In the genomic region with DNA sequence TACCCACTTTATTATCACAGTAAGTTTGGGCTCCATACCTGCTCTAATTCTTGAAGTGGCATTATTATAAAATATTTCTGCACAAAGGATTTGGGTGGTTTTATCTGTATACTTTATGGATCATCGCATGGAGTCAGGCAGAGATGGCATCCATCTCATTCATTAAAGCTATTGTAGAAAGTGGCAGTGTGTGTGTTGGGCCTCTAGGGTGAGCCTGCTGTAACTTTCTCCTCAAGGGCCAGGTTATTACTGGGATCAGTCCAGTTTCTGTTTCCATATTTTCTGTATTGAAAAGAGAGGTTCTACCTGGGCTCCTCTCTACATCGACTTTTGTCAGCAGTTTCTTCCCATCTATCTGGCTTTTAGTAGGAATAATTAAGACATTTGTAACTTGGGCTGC, we compare ENCODE assay signal across 14 cellular contexts.
DNase-seq lines count a peak whose midpoint lies in the region; TF ChIP-seq lines count a peak whose summit lies in the region.
"Had no signal": no experiment of that assay in that cellular context is flagged by ENCODE, and none has a peak within 500 bp of the region (broad histone marks: within the 10 kb centered on the region; RNA-seq: fewer than 3 reads in every experiment).

No MANE protein-coding gene starts in this region.

- no peak for TF ChIP-seq POLR2A in lower leg skin (IDR thresholded peaks at IDR 0.05)

- no peak overlapping the region for H4K91ac ChIP-seq in H9 (ENCODE audit: insufficient read length, low read depth, low read length)

- H3K9me3 Mint-ChIP-seq in H9, result no peaks in the 10 kb centered on the region
- no peaks in the 10 kb centered on the region for H3K9me3 Mint-ChIP-seq in neural progenitor cell
- peaks cover 3 to 34% (median 6%) of the 10 kb centered on the region in 5 donors for H3K9me3 Mint-ChIP-seq in CD8-positive, alpha-beta memory T cell

- H3K79me1 ChIP-seq in H9 (ENCODE audit: insufficient read depth, low read depth, low read length, poor library complexity, severe bottlenecking), result no peaks in the 10 kb centered on the region

- DNase-seq in BE2C (no peak), H9 (no peak), OCI-M1 (lab: John Stamatoyannopoulos, UW) (peak; percentile 7), neural progenitor cell (ENCODE audit: low spot score) (no peak), lower leg skin (ENCODE audit: low spot score in 2 of 2) (no peak)
- DNase-seq in CD8-positive, alpha-beta memory T cell, result no peak
- DNase-seq: C1 segment of cervical spinal cord; Caco-2; CD4-positive, CD25-positive, alpha-beta regulatory T cell; DMS79; GDM1; GOT3 had no signal

- H3K36me3 Mint-ChIP-seq in H9 (ENCODE audit: insufficient read depth in 1 of 3, low read depth in 3 of 3) (no peaks in the 10 kb centered on the region), neural progenitor cell (no peaks in the 10 kb centered on the region)
- H3K36me3 Mint-ChIP-seq in CD8-positive, alpha-beta memory T cell, result no peaks in the 10 kb centered on the region
- H3K36me3 Mint-ChIP-seq: CD4-positive, CD25-positive, alpha-beta regulatory T cell had no signal

- no peak overlapping the region for H2BK5ac ChIP-seq in H9 (ENCODE audit: insufficient read length, low read length)

- H4K8ac ChIP-seq in H9 (replicated peaks; ENCODE audit: insufficient read length, low read depth, low read length), result no peak overlapping the region

- H2BK12ac ChIP-seq in H9 (ENCODE audit: insufficient read length, low read depth, low read length), result no peak overlapping the region

- H3K23me2 ChIP-seq in H9 (ENCODE audit: insufficient read length, low read depth, low read length, poor library complexity, severe bottlenecking), result no peaks in the 10 kb centered on the region

- no peaks in the 10 kb centered on the region for H3K4me1 Mint-ChIP-seq in H9
- H3K4me1 Mint-ChIP-seq in neural progenitor cell, result no peaks in the 10 kb centered on the region
- H3K4me1 Mint-ChIP-seq in CD8-positive, alpha-beta memory T cell, result no peaks in the 10 kb centered on the region
- H3K4me1 Mint-ChIP-seq: B cell; CD4-positive, CD25-positive, alpha-beta regulatory T cell had no signal

- H3K4me3 Mint-ChIP-seq in H9 (no peak overlapping the region), neural progenitor cell (no peak overlapping the region)
- no peak overlapping the region for H3K4me3 Mint-ChIP-seq in CD8-positive, alpha-beta memory T cell
- H3K4me3 Mint-ChIP-seq: B cell; CD4-positive, CD25-positive, alpha-beta regulatory T cell had no signal

- CTCF ChIA-PET in CD8-positive, alpha-beta memory T cell (lab: Charles Lee), result no interaction called here

- H3K36me3 ChIP-seq in BE2C, result no peaks in the 10 kb centered on the region
- H3K36me3 ChIP-seq in neural progenitor cell, result no peaks in the 10 kb centered on the region
- no peaks in the 10 kb centered on the region for H3K36me3 ChIP-seq in CD8-positive, alpha-beta memory T cell (ENCODE audit: insufficient read depth, low read length)
- H3K36me3 ChIP-seq: HAP-1 had no signal

- H3T11ph ChIP-seq in H9 (ENCODE audit: low read length), result no peak overlapping the region

- H3K4me2 ChIP-seq in H9 (ENCODE audit: insufficient read depth, insufficient read length, low read length) (no peak overlapping the region), neural progenitor cell (no peak overlapping the region)

- H2BK20ac ChIP-seq in H9 (ENCODE audit: low read depth, low read length, poor library complexity, severe bottlenecking), result no peak overlapping the region

- POLR2A ChIA-PET in CD8-positive, alpha-beta memory T cell (lab: Charles Lee), result no interaction called here

- no peak overlapping the region for H3K18ac ChIP-seq in H9 (ENCODE audit: insufficient read length, low read depth, low read length)

- H2AFZ ChIP-seq in H9 (ENCODE audit: low read length) (no peak overlapping the region), neural progenitor cell (replicated peaks) (peak overlapping the region; percentile 26)

- no CpG with 5 or more reads among the region's 2 CpGs for WGBS in H9 (ENCODE audit: extremely low coverage, insufficient read length, low lambda C conversion rate)
- 92 to 97% methylated on average over 2 of the region's 2 CpGs for WGBS in lower leg skin, 2 donors

- H3K9ac ChIP-seq in H9 (ENCODE audit: extremely low read depth, insufficient read length, low read length) (no peak overlapping the region), neural progenitor cell (no peak overlapping the region)

- intact Hi-C loops in lower leg skin (cut with DNase I; ENCODE audit: low total_unique reads), result no loop called here

- no peak overlapping the region for H2BK15ac ChIP-seq in H9 (ENCODE audit: low read depth, low read length)

- H3K23ac ChIP-seq in H9 (ENCODE audit: insufficient read length, low read depth, low read length), result no peak overlapping the region

- H3K4me1 ChIP-seq in BE2C, result peaks cover 5% of the 10 kb centered on the region; the same call in 1 of the 2 replicates
- no peaks in the 10 kb centered on the region for H3K4me1 ChIP-seq in H9 (ENCODE audit: insufficient read depth, low read length)
- no peaks in the 10 kb centered on the region for H3K4me1 ChIP-seq in neural progenitor cell
- H3K4me1 ChIP-seq in CD8-positive, alpha-beta memory T cell (ENCODE audit: insufficient read depth, low read length), result no peaks in the 10 kb centered on the region
- H3K4me1 ChIP-seq: Caco-2, HAP-1 had no signal

- H3K27ac Mint-ChIP-seq in H9, result no peak overlapping the region
- no peak overlapping the region for H3K27ac Mint-ChIP-seq in neural progenitor cell
- no peak overlapping the region for H3K27ac Mint-ChIP-seq in CD8-positive, alpha-beta memory T cell
- H3K27ac Mint-ChIP-seq: B cell; CD4-positive, CD25-positive, alpha-beta regulatory T cell had no signal

- H3K79me2 ChIP-seq in H9 (ENCODE audit: insufficient read depth, low read length), result no peaks in the 10 kb centered on the region
- no peaks in the 10 kb centered on the region for H3K79me2 ChIP-seq in neural progenitor cell (ENCODE audit: low read depth)

- H3K27me3 Mint-ChIP-seq in H9 (ENCODE audit: low read depth), result no peaks in the 10 kb centered on the region
- H3K27me3 Mint-ChIP-seq in neural progenitor cell (ENCODE audit: insufficient read depth, low read depth), result no peaks in the 10 kb centered on the region
- no peaks in the 10 kb centered on the region for H3K27me3 Mint-ChIP-seq in CD8-positive, alpha-beta memory T cell
- H3K27me3 Mint-ChIP-seq: B cell; CD4-positive, CD25-positive, alpha-beta regulatory T cell had no signal

- peak; percentile 26 for TF ChIP-seq CTCF in BE2C (IDR thresholded peaks at IDR 0.05; ENCODE audit: low read depth, low read length)
- TF ChIP-seq CTCF in H9 (conservative IDR thresholded peaks at IDR 0.05), result peak; percentile 30; the same call in 1 of the 3 replicates
- no peak for TF ChIP-seq CTCF in neural progenitor cell (IDR thresholded peaks at IDR 0.05)
- no peak for TF ChIP-seq CTCF in lower leg skin (IDR thresholded peaks at IDR 0.05)

- H3K56ac ChIP-seq in H9 (ENCODE audit: insufficient read length, low read depth, low read length), result no peak overlapping the region

- no peak overlapping the region for H3K4ac ChIP-seq in H9 (ENCODE audit: low read depth, low read length)

- H2AK5ac ChIP-seq in H9 (ENCODE audit: insufficient read length, low read length), result no peak overlapping the region

- H3K9me3 ChIP-seq in BE2C (no peaks in the 10 kb centered on the region), H9 (ENCODE audit: control insufficient read depth, low read depth, low read length) (no peaks in the 10 kb centered on the region), neural progenitor cell (ENCODE audit: low read depth) (no peaks in the 10 kb centered on the region)
- no peaks in the 10 kb centered on the region for H3K9me3 ChIP-seq in CD8-positive, alpha-beta memory T cell (ENCODE audit: low read length)
- H3K9me3 ChIP-seq: Caco-2, HAP-1 had no signal

- H3K27me3 ChIP-seq in BE2C (no peaks in the 10 kb centered on the region), H9 (ENCODE audit: insufficient read depth, low read length) (no peaks in the 10 kb centered on the region), neural progenitor cell (no peaks in the 10 kb centered on the region)
- no peaks in the 10 kb centered on the region for H3K27me3 ChIP-seq in CD8-positive, alpha-beta memory T cell (ENCODE audit: insufficient read depth, low read length, poor library complexity, severe bottlenecking)

- no peak overlapping the region for H4K5ac ChIP-seq in H9 (ENCODE audit: insufficient read length, low read depth, low read length)

- H4K20me1 ChIP-seq in H9 (ENCODE audit: control insufficient read depth, insufficient read depth, insufficient read length) (no peaks in the 10 kb centered on the region), neural progenitor cell (ENCODE audit: low read depth) (no peaks in the 10 kb centered on the region)

- no peak overlapping the region for H3K4me3 ChIP-seq in BE2C (ENCODE audit: low read depth, low read length)
- H3K4me3 ChIP-seq in neural progenitor cell, result no peak overlapping the region
- no peak overlapping the region for H3K4me3 ChIP-seq in CD8-positive, alpha-beta memory T cell (ENCODE audit: low read length)
- H3K4me3 ChIP-seq in lower leg skin (ENCODE audit: low read depth, poor library complexity, severe bottlenecking), result no peak overlapping the region
- H3K4me3 ChIP-seq: HAP-1 had no signal

- no peak overlapping the region for H3K27ac ChIP-seq in H9 (ENCODE audit: insufficient read length, low read depth, low read length)
- no peak overlapping the region for H3K27ac ChIP-seq in neural progenitor cell
- no peak overlapping the region for H3K27ac ChIP-seq in CD8-positive, alpha-beta memory T cell (ENCODE audit: low read depth, low read length)

- H3K14ac ChIP-seq in H9 (ENCODE audit: insufficient read depth, low read length), result no peak overlapping the region

- no peaks in the 10 kb centered on the region for H3F3A ChIP-seq in neural progenitor cell (ENCODE audit: low read depth)

- H2BK120ac ChIP-seq in H9 (ENCODE audit: low read depth, low read length, poor library complexity, severe bottlenecking), result no peak overlapping the region

Comparison
In these comparisons a context has a peak if more than half of its experiments do, and no peak if none do; other contexts are left out.
1. CTCF ChIP-seq: peak in BE2C (single experiment) and H9 (single experiment); none in neural progenitor cell (single experiment) and lower leg skin (0 of 3).